In genomic region chr15:67192185-67192584, GRCh38 we compare ENCODE assay signal across 14 cellular contexts.
A peak's percentile ranks its signal among the peaks of the same experiment; 100 is the strongest.
DNase-seq lines count a peak whose midpoint lies in the region; ATAC-seq, FAIRE-seq and TF ChIP-seq lines count a peak whose summit lies in the region.
"Had no signal": no experiment of that assay in that cellular context is flagged by ENCODE, and none has a peak within 500 bp of the region (broad histone marks: within the 10 kb centered on the region; RNA-seq: fewer than 3 reads in every experiment).

No MANE protein-coding gene starts in this region.

- no peak overlapping the region for H3K4ac ChIP-seq in trophoblast cell (ENCODE audit: low read depth, low read length)

- no peaks in the 10 kb centered on the region for H3K9me2 ChIP-seq in hepatocyte (replicated peaks; ENCODE audit: insufficient read depth)

- H2BK120ac ChIP-seq in trophoblast cell (ENCODE audit: insufficient read depth, low read length, poor library complexity) = no peak overlapping the region

- WGBS in HepG2 (ENCODE audit: low lambda C conversion rate) = no CpG with 5 or more reads among the region's 2 CpGs
- no CpG with 5 or more reads among the region's 2 CpGs for WGBS in right lobe of liver (ENCODE audit: insufficient coverage, low coverage, low lambda C conversion rate, missing lambda C conversion rate)
- 94% methylated on average over 2 of the region's 2 CpGs for WGBS in hepatocyte (ENCODE audit: low lambda C conversion rate, missing lambda C conversion rate)
- 79 to 92% methylated on average over 2 of the region's 2 CpGs for WGBS in thyroid gland, 2 donors
- WGBS in trophoblast cell (ENCODE audit: extremely low coverage, insufficient coverage, insufficient read length) = no CpG with 5 or more reads among the region's 2 CpGs

- BruUV-seq in HepG2 (replicated peaks; lab: Mats Ljungman, UMichigan) = no TSS peak

- H3K79me1 ChIP-seq in trophoblast cell (ENCODE audit: low read length) = peaks cover 1% of the 10 kb centered on the region

- H3K27ac ChIP-seq in HepG2 (ENCODE audit: extremely low read length, insufficient read depth, low read length) (no peak overlapping the region), right lobe of liver (no peak overlapping the region), RWPE1 (peak overlapping the region; percentile 10; the same call in 1 of the 2 replicates), hepatocyte (peak overlapping the region; percentile 49), thyroid gland (peak overlapping the region in 2 of 3 donors; percentile 58 to 80), trophoblast cell (ENCODE audit: low read depth, low read length) (no peak overlapping the region)
- H3K27ac ChIP-seq: BLaER1 treated with 17β-estradiol and CSF1 and Interleukin-3, amounts not matched to agents 10 nM and 100 nM had no signal

- H3K79me2 ChIP-seq in HepG2 (ENCODE audit: insufficient read depth, low read length) (no peaks in the 10 kb centered on the region), hepatocyte (no peaks in the 10 kb centered on the region), trophoblast cell (ENCODE audit: control insufficient read depth, insufficient read depth, low read length, poor library complexity) (no peaks in the 10 kb centered on the region)

- H4K20me1 ChIP-seq in HepG2 (ENCODE audit: insufficient read depth, low read length) = no peaks in the 10 kb centered on the region
- no peaks in the 10 kb centered on the region for H4K20me1 ChIP-seq in hepatocyte (ENCODE audit: insufficient read depth, poor library complexity, severe bottlenecking)

- no peak overlapping the region for H2BK12ac ChIP-seq in trophoblast cell (ENCODE audit: low read length)

- DNase-seq in HepG2 (ENCODE audit: low spot score) = no peak
- DNase-seq in right lobe of liver = no peak
- no peak for DNase-seq in RWPE1 (ENCODE audit: low spot score)
- DNase-seq in hepatocyte (ENCODE audit: low spot score) = no peak
- no peak for DNase-seq in thyroid gland
- DNase-seq in trophoblast cell = no peak
- DNase-seq: cerebellar nuclear complex, NCI-H82, T1000, transverse colon had no signal

- H4K91ac ChIP-seq in trophoblast cell (ENCODE audit: low read depth, low read length) = no peak overlapping the region

- no peak for ATAC-seq in HepG2
- no peak for ATAC-seq in right lobe of liver
- no peak for ATAC-seq in HG03108 (IDR thresholded peaks at IDR 0.05; ENCODE audit: unreplicated experiment)
- no peak for ATAC-seq in SK-N-SH treated with all-trans-retinoic acid at 6 μM for 48 hours
- ATAC-seq: GM12878 had no signal

- H3K18ac ChIP-seq in trophoblast cell (ENCODE audit: low read length) = no peak overlapping the region

- no peak for TF ChIP-seq EP300 in HepG2 (IDR thresholded peaks at IDR 0.05; ENCODE audit: low read depth in 2 of 2, low read length in 2 of 2)
- no peak for TF ChIP-seq EP300 in HepG2 (CRISPR knock-in tag; IDR thresholded peaks at IDR 0.05; ENCODE audit: borderline replicate concordance)

- H3K9me3 ChIP-seq in HepG2 (ENCODE audit: low read length) = no peaks in the 10 kb centered on the region
- H3K9me3 ChIP-seq in right lobe of liver = no peaks in the 10 kb centered on the region
- H3K9me3 ChIP-seq in hepatocyte (ENCODE audit: low read depth) = no peaks in the 10 kb centered on the region
- no peaks in the 10 kb centered on the region for H3K9me3 ChIP-seq in thyroid gland
- H3K9me3 ChIP-seq in trophoblast cell (ENCODE audit: insufficient read depth, low read depth, low read length) = peaks cover 4% of the 10 kb centered on the region
- H3K9me3 ChIP-seq: BLaER1 treated with 17β-estradiol and CSF1 and Interleukin-3, amounts not matched to agents 10 nM and 100 nM; transverse colon had no signal

- H2AK5ac ChIP-seq in trophoblast cell (ENCODE audit: low read length) = no peak overlapping the region

- POLR2A ChIA-PET in HepG2 (lab: Yijun Ruan, JAX) (no interaction called here), RWPE1 (lab: Yijun Ruan, JAX; ENCODE audit: low non-redundant PET) (no interaction called here)

- in situ Hi-C loops in HepG2 (cut with HindIII; ENCODE audit: extremely low pct_ligation_motif_present, low pct_unique_long_range_greater_than_20kb) = no loop called here

- FAIRE-seq in HepG2 (lab: Jason Lieb, UNC) = no peak
- FAIRE-seq: GM12878 had no signal

- H3K9ac ChIP-seq in HepG2 (ENCODE audit: insufficient read depth, low read depth, low read length) = no peak overlapping the region
- no peak overlapping the region for H3K9ac ChIP-seq in trophoblast cell (ENCODE audit: low read length)
- H3K9ac ChIP-seq: BLaER1 treated with 17β-estradiol and CSF1 and Interleukin-3, amounts not matched to agents 10 nM and 100 nM had no signal

- no peak for TF ChIP-seq RAD21 in HepG2 (CRISPR knock-in tag; IDR thresholded peaks at IDR 0.05)

- no peak overlapping the region for H3K14ac ChIP-seq in trophoblast cell (ENCODE audit: low read length)

- H3K4me3 ChIP-seq in HepG2 (replicated peaks in 1 of 3; ENCODE audit: insufficient read depth in 1 of 3, low read depth in 2 of 3, low read length in 3 of 3) (no peak overlapping the region), right lobe of liver (no peak overlapping the region), hepatocyte (no peak overlapping the region), thyroid gland (replicated peaks in 1 of 3) (no peak overlapping the region), trophoblast cell (ENCODE audit: low read depth, low read length) (no peak overlapping the region)
- H3K4me3 ChIP-seq: BLaER1 treated with 17β-estradiol and CSF1 and Interleukin-3, amounts not matched to agents 10 nM and 100 nM; GM12878; transverse colon had no signal

- no peak for TF ChIP-seq CTCF in HepG2 (CRISPR knock-in tag; IDR thresholded peaks at IDR 0.05)
- TF ChIP-seq CTCF in right lobe of liver (IDR thresholded peaks at IDR 0.05) = no peak
- no peak for TF ChIP-seq CTCF in RWPE1 (conservative IDR thresholded peaks at IDR 0.05; ENCODE audit: low read depth)
- TF ChIP-seq CTCF in hepatocyte (IDR thresholded peaks at IDR 0.05; ENCODE audit: poor library complexity) = no peak
- TF ChIP-seq CTCF in thyroid gland (IDR thresholded peaks at IDR 0.05) = no peak

- no peak overlapping the region for H3K4me2 ChIP-seq in HepG2 (ENCODE audit: low read depth, low read length)
- no peak overlapping the region for H3K4me2 ChIP-seq in hepatocyte
- no peak overlapping the region for H3K4me2 ChIP-seq in trophoblast cell (ENCODE audit: low read length)
- H3K4me2 ChIP-seq: BLaER1 treated with 17β-estradiol and CSF1 and Interleukin-3, amounts not matched to agents 10 nM and 100 nM had no signal

- H3K23ac ChIP-seq in trophoblast cell (ENCODE audit: low read length) = no peak overlapping the region

- H3K36me3 ChIP-seq in HepG2 (replicated peaks in 1 of 2; ENCODE audit: control insufficient read depth in 1 of 2, insufficient read depth in 2 of 2, low read length in 2 of 2) (peaks cover 26 to 50% of the 10 kb centered on the region in 2 experiments), right lobe of liver (peaks cover 0 to 56% (median 8%) of the 10 kb centered on the region in 4 donors), hepatocyte (replicated peaks; ENCODE audit: insufficient read depth, low read depth) (peaks cover 4% of the 10 kb centered on the region), thyroid gland (peaks cover 26% of the 10 kb centered on the region in 2 donors), trophoblast cell (ENCODE audit: control insufficient read depth in 1 of 2, insufficient read depth in 2 of 2, low read length in 2 of 2) (peaks cover 43 to 57% of the 10 kb centered on the region in 2 experiments)
- H3K36me3 ChIP-seq: transverse colon had no signal

- H4K12ac ChIP-seq in trophoblast cell (ENCODE audit: low read depth, low read length) = no peak overlapping the region

- no peaks in the 10 kb centered on the region for H3K27me3 ChIP-seq in HepG2 (ENCODE audit: control insufficient read depth in 1 of 2, insufficient read depth in 2 of 2, low read length in 2 of 2)
- no peaks in the 10 kb centered on the region for H3K27me3 ChIP-seq in right lobe of liver
- no peaks in the 10 kb centered on the region for H3K27me3 ChIP-seq in hepatocyte
- H3K27me3 ChIP-seq in thyroid gland = no peaks in the 10 kb centered on the region
- H3K27me3 ChIP-seq in trophoblast cell (ENCODE audit: insufficient read depth, low read length) = no peaks in the 10 kb centered on the region
- H3K27me3 ChIP-seq: BLaER1 treated with 17β-estradiol and CSF1 and Interleukin-3, amounts not matched to agents 10 nM and 100 nM; transverse colon had no signal

- no peak overlapping the region for H2BK5ac ChIP-seq in trophoblast cell (ENCODE audit: low read depth, low read length, poor library complexity)

- no peak overlapping the region for H4K8ac ChIP-seq in trophoblast cell (ENCODE audit: low read depth, low read length)

- CTCF ChIA-PET in HepG2 (lab: Yijun Ruan, JAX; ENCODE audit: low intra/inter-chr PET ratio, low total read pairs) = no interaction called here
- CTCF ChIA-PET in RWPE1 (lab: Yijun Ruan, JAX) = no interaction called here

- H3K4me1 ChIP-seq in HepG2 (ENCODE audit: insufficient read depth, low read length) = no peaks in the 10 kb centered on the region
- H3K4me1 ChIP-seq in right lobe of liver = no peaks in the 10 kb centered on the region
- H3K4me1 ChIP-seq in hepatocyte (ENCODE audit: insufficient read depth) = peaks cover 34% of the 10 kb centered on the region
- H3K4me1 ChIP-seq in thyroid gland = peaks cover 25 to 35% of the 10 kb centered on the region in 2 donors
- peaks cover 2 to 7% of the 10 kb centered on the region in 2 experiments for H3K4me1 ChIP-seq in trophoblast cell (ENCODE audit: control insufficient read depth in 1 of 2, insufficient read depth in 2 of 2, low read length in 2 of 2)

- intact Hi-C loops in HepG2 (cut with micrococcal nuclease; ENCODE audit: unreplicated experiment) = no loop called here
- intact Hi-C loops in right lobe of liver (cut with DNase I) = no loop called here
- intact Hi-C loops in thyroid gland (cut with DNase I) = no loop called here

- no peak for TF ChIP-seq POLR2A in HepG2 (IDR thresholded peaks at IDR 0.05; ENCODE audit: insufficient read depth in 1 of 2, low read depth in 2 of 2, low read length in 2 of 2)
- no peak for TF ChIP-seq POLR2A in right lobe of liver (IDR thresholded peaks at IDR 0.05)
- TF ChIP-seq POLR2A in thyroid gland (IDR thresholded peaks at IDR 0.05) = no peak

- H2AFZ ChIP-seq in HepG2 (ENCODE audit: low read length) (no peak overlapping the region), hepatocyte (no peak overlapping the region), trophoblast cell (ENCODE audit: insufficient read depth, low read length, poor library complexity) (no peak overlapping the region)

TF ChIP-seq in HepG2, 621 proteins besides CTCF, POLR2A, EP300 and RAD21 (continues in another document):
- TF ChIP-seq NCOA1 (CRISPR knock-in tag; IDR thresholded peaks at IDR 0.05) (no peak), HMGA1 (CRISPR knock-in tag; conservative IDR thresholded peaks at IDR 0.05) (no peak), KAT2B (IDR thresholded peaks at IDR 0.05; ENCODE audit: borderline replicate concordance, low read depth, low read length) (no peak), HDAC2 (CRISPR knock-in tag; IDR thresholded peaks at IDR 0.05) (no peak)

TF ChIP-seq in SK-N-SH treated with all-trans-retinoic acid at 6 μM for 48 hours, 23 proteins besides CTCF, POLR2A, EP300 and RAD21 (continues in another document):
- TF ChIP-seq BACH2 (CRISPR knock-in tag; IDR thresholded peaks at IDR 0.05; ENCODE audit: borderline replicate concordance) (no peak), ESRRG (CRISPR knock-in tag; IDR thresholded peaks at IDR 0.05) (no peak), PPARA (CRISPR knock-in tag; IDR thresholded peaks at IDR 0.05; ENCODE audit: borderline replicate concordance) (no peak), ARNTL (CRISPR knock-in tag; IDR thresholded peaks at IDR 0.05; ENCODE audit: borderline replicate concordance, low read depth) (no peak)

Comparison
In these comparisons a context has a peak if more than half of its experiments do, and no peak if none do; other contexts are left out.
1. H3K27ac ChIP-seq: peak in RWPE1 (single experiment), hepatocyte (single experiment) and thyroid gland (2 of 3); none in HepG2 (single experiment), right lobe of liver (0 of 3) and trophoblast cell (single experiment).